In genomic region chr7:150322833-150323681, GRCh38 we compare ENCODE assay signal across 8 cellular contexts. TPM values are rescaled to one million over a fixed set of nuclear protein-coding genes. Genes with fewer than 3 reads are reported as not detected.
DNase-seq lines count a peak whose midpoint lies in the region; ATAC-seq lines count a peak whose summit lies in the region.

TSS of gene ACTR3C (minus strand) at chr7:150323545. CDS start at chr7:150295296, 28,249 bp downstream.
TSS of gene LRRC61 (plus strand) at chr7:150323355. CDS start at chr7:150336862, 13,507 bp downstream.

- peaks cover 14% of the 10 kb centered on the region for H3K36me3 ChIP-seq in muscle layer of colon (ENCODE audit: insufficient read depth, low read length)

- CTCF ChIA-PET in activated CD4-positive, alpha-beta memory T cell treated with anti-CD3 and anti-CD28 coated beads, Interleukin-2, amount 10 ng/mL, durations not matched to agents 7 days and 5 days (lab: Charles Lee), result interaction anchor here (1.8 kb wide), 1 partner anchor 83 kb away, joined by 5 read pairs; a partner anchor contains a TSS

- H3K27ac ChIP-seq in muscle layer of colon (ENCODE audit: low read depth, low read length), result peak within 1 kb of the TSS; percentile 77

- DNase-seq in NCI-H345 (lab: John Stamatoyannopoulos, UW) (peak; percentile 82), A172 (ENCODE audit: low spot score) (no peak)
- DNase-seq in activated CD4-positive, alpha-beta memory T cell treated with anti-CD3 and anti-CD28 coated beads, Interleukin-2, amount 10 ng/mL, durations not matched to agents 7 days and 5 days, result peak; percentile 74
- peak; percentile 24 to 40 (median 36) for DNase-seq in effector memory CD8-positive, alpha-beta T cell

- H3K9me3 ChIP-seq in muscle layer of colon (ENCODE audit: low read length), result no peaks in the 10 kb centered on the region

- peaks cover 48% of the 10 kb centered on the region for H3K36me3 Mint-ChIP-seq in activated CD4-positive, alpha-beta memory T cell treated with anti-CD3 and anti-CD28 coated beads, Interleukin-2, amount 10 ng/mL, durations not matched to agents 7 days and 5 days (ENCODE audit: low read depth)
- peaks cover 4% of the 10 kb centered on the region for H3K36me3 Mint-ChIP-seq in effector memory CD8-positive, alpha-beta T cell (ENCODE audit: insufficient read depth)
- peaks cover 28% of the 10 kb centered on the region for H3K36me3 Mint-ChIP-seq in stimulated activated memory B cell treated with anti-CD40 and anti-IgM and Interleukin-4, amounts not matched to agents 10 μg/mL and 1 μg/mL and 100 μg/mL, for 72 hours

- H3K27me3 ChIP-seq in muscle layer of colon (ENCODE audit: control insufficient read depth in 1 of 2, insufficient read depth in 2 of 2, low read length in 2 of 2), result no peaks in the 10 kb centered on the region

- H3K9ac ChIP-seq in muscle layer of colon (ENCODE audit: low read length), result peak within 1 kb of the TSS; percentile 55

- ATAC-seq in GM18870 (IDR thresholded peaks at IDR 0.05; ENCODE audit: unreplicated experiment), result peak; percentile 46
- peak; percentile 44 for ATAC-seq in HG03097 (IDR thresholded peaks at IDR 0.05; ENCODE audit: low FRiP score, unreplicated experiment)
- peak; percentile 60 for ATAC-seq in effector memory CD8-positive, alpha-beta T cell (replicated peaks)
- ATAC-seq in stimulated activated memory B cell treated with anti-CD40 and anti-IgM and Interleukin-4, amounts not matched to agents 10 μg/mL and 1 μg/mL and 100 μg/mL, for 72 hours, result peak; percentile 84

- H3K4me1 ChIP-seq in muscle layer of colon (ENCODE audit: insufficient read depth, low read length), result peaks cover 17% of the 10 kb centered on the region

- peak within 1 kb of the TSS; percentile 51 to 78 for H3K4me3 ChIP-seq in muscle layer of colon (ENCODE audit: low read depth in 1 of 2, low read length in 2 of 2)

- H3K27me3 Mint-ChIP-seq in activated CD4-positive, alpha-beta memory T cell treated with anti-CD3 and anti-CD28 coated beads, Interleukin-2, amount 10 ng/mL, durations not matched to agents 7 days and 5 days, result no peaks in the 10 kb centered on the region
- no peaks in the 10 kb centered on the region for H3K27me3 Mint-ChIP-seq in effector memory CD8-positive, alpha-beta T cell
- H3K27me3 Mint-ChIP-seq in stimulated activated memory B cell treated with anti-CD40 and anti-IgM and Interleukin-4, amounts not matched to agents 10 μg/mL and 1 μg/mL and 100 μg/mL, for 72 hours, result no peaks in the 10 kb centered on the region

- H3K9me3 Mint-ChIP-seq in activated CD4-positive, alpha-beta memory T cell treated with anti-CD3 and anti-CD28 coated beads, Interleukin-2, amount 10 ng/mL, durations not matched to agents 7 days and 5 days, result no peaks in the 10 kb centered on the region
- H3K9me3 Mint-ChIP-seq in effector memory CD8-positive, alpha-beta T cell, result no peaks in the 10 kb centered on the region
- no peaks in the 10 kb centered on the region for H3K9me3 Mint-ChIP-seq in stimulated activated memory B cell treated with anti-CD40 and anti-IgM and Interleukin-4, amounts not matched to agents 10 μg/mL and 1 μg/mL and 100 μg/mL, for 72 hours

- peak within 1 kb of the TSS; percentile 99 for H3K27ac Mint-ChIP-seq in activated CD4-positive, alpha-beta memory T cell treated with anti-CD3 and anti-CD28 coated beads, Interleukin-2, amount 10 ng/mL, durations not matched to agents 7 days and 5 days
- peak within 1 kb of the TSS; percentile 97 for H3K27ac Mint-ChIP-seq in effector memory CD8-positive, alpha-beta T cell
- peak within 1 kb of the TSS; percentile 99 for H3K27ac Mint-ChIP-seq in stimulated activated memory B cell treated with anti-CD40 and anti-IgM and Interleukin-4, amounts not matched to agents 10 μg/mL and 1 μg/mL and 100 μg/mL, for 72 hours

- H3K4me3 Mint-ChIP-seq in activated CD4-positive, alpha-beta memory T cell treated with anti-CD3 and anti-CD28 coated beads, Interleukin-2, amount 10 ng/mL, durations not matched to agents 7 days and 5 days, result peak within 1 kb of the TSS; percentile 98
- H3K4me3 Mint-ChIP-seq in effector memory CD8-positive, alpha-beta T cell, result peak within 1 kb of the TSS; percentile 96
- peak within 1 kb of the TSS; percentile 97 for H3K4me3 Mint-ChIP-seq in stimulated activated memory B cell treated with anti-CD40 and anti-IgM and Interleukin-4, amounts not matched to agents 10 μg/mL and 1 μg/mL and 100 μg/mL, for 72 hours

- POLR2A ChIA-PET in activated CD4-positive, alpha-beta memory T cell treated with anti-CD3 and anti-CD28 coated beads, Interleukin-2, amount 10 ng/mL, durations not matched to agents 7 days and 5 days (lab: Charles Lee), result interaction anchor here (1.0 to 2.3 kb wide), 12 partner anchors 20 to 458 kb away, joined by 3 to 11 read pairs (median 3); partner anchors contain the start of gene REPIN1

- peaks cover 53% of the 10 kb centered on the region for H3K4me1 Mint-ChIP-seq in activated CD4-positive, alpha-beta memory T cell treated with anti-CD3 and anti-CD28 coated beads, Interleukin-2, amount 10 ng/mL, durations not matched to agents 7 days and 5 days
- peaks cover 37 to 47% of the 10 kb centered on the region in 2 donors for H3K4me1 Mint-ChIP-seq in effector memory CD8-positive, alpha-beta T cell (ENCODE audit: low read depth in 2 of 2)
- peaks cover 50% of the 10 kb centered on the region for H3K4me1 Mint-ChIP-seq in stimulated activated memory B cell treated with anti-CD40 and anti-IgM and Interleukin-4, amounts not matched to agents 10 μg/mL and 1 μg/mL and 100 μg/mL, for 72 hours

RNA-seq across cellular contexts. Expression of gene ACTR3C, which starts in this region (rescaled TPM):
- total RNA-seq in activated CD4-positive, alpha-beta memory T cell treated with anti-CD3 and anti-CD28 coated beads, Interleukin-2, amount 10 ng/mL, durations not matched to agents 7 days and 5 days, result 1 to 10 TPM; 4.9 to 7.0 TPM
- total RNA-seq in A172 (2014; rRNA removed; shearing (Covaris generic)), result 0.88 and 2.8 TPM in 2 replicates

RNA-seq across cellular contexts. Expression of gene LRRC61, which starts in this region (rescaled TPM):
- total RNA-seq in activated CD4-positive, alpha-beta memory T cell treated with anti-CD3 and anti-CD28 coated beads, Interleukin-2, amount 10 ng/mL, durations not matched to agents 7 days and 5 days, result 10 to 100 TPM; 23.1 to 26.8 TPM
- total RNA-seq in A172 (2014; rRNA removed; shearing (Covaris generic)), result 0.67 TPM in 1 of 2 replicates, not detected in the other

Comparison
In these comparisons a context has a peak if more than half of its experiments do, and no peak if none do; other contexts are left out.
1. RNA of gene LRRC61 (total RNA-seq): 23.1 to 26.8 TPM in activated CD4-positive, alpha-beta memory T cell treated with anti-CD3 and anti-CD28 coated beads, Interleukin-2, amount 10 ng/mL, durations not matched to agents 7 days and 5 days; 0.67 TPM in A172; every median in the first group is over 10 times any median in the second.
2. Peak in every context shown above with its lines, with median percentiles within 50 percentile points of each other: ATAC-seq, H3K27ac Mint-ChIP-seq and H3K4me3 Mint-ChIP-seq.